ENCODE assay signal across 2 cellular contexts in genomic region chr6:49423817-49424216, GRCh38.
TF ChIP-seq lines count a peak whose summit lies in the region.

No MANE protein-coding gene starts in this region.

TF ChIP-seq in GM23338, 12 proteins besides CTCF, POLR2A, EP300 and RAD21:
- no peak for TF ChIP-seq POLR2AphosphoS5 (IDR thresholded peaks at IDR 0.05; ENCODE audit: low read depth)
- no peak for TF ChIP-seq ZNF462 (CRISPR knock-in tag; IDR thresholded peaks at IDR 0.05)

TF ChIP-seq in H1, 55 proteins besides CTCF, POLR2A, EP300 and RAD21:
- TF ChIP-seq ATF3 (IDR thresholded peaks at IDR 0.05; ENCODE audit: insufficient read depth, low read depth, low read length) = no peak
- TF ChIP-seq KDM5A (IDR thresholded peaks at IDR 0.05; ENCODE audit: low read length) = no peak
- TF ChIP-seq GABPA (IDR thresholded peaks at IDR 0.05; ENCODE audit: borderline replicate concordance, insufficient read depth, low read length) = no peak
- no peak for TF ChIP-seq TEAD4 (IDR thresholded peaks at IDR 0.05; ENCODE audit: low read depth, low read length)
- no peak for TF ChIP-seq TAF1 (IDR thresholded peaks at IDR 0.05; ENCODE audit: low read depth, low read length)
- no peak for TF ChIP-seq NANOG (IDR thresholded peaks at IDR 0.05; ENCODE audit: insufficient read depth, low read depth, low read length, poor library complexity, severe bottlenecking)
TF ChIP-seq in H1: peak in this region for 0.
